ENCODE assay signal across 8 cellular contexts in genomic region chr4:78951862-78952472, GRCh38. TPM values are rescaled to one million over a fixed set of nuclear protein-coding genes. Genes with fewer than 3 reads are reported as not detected.
DNase-seq lines count a peak whose midpoint lies in the region; ATAC-seq and TF ChIP-seq lines count a peak whose summit lies in the region.

No MANE protein-coding gene starts in this region.

- DNase-seq in AG09319 (ENCODE audit: extremely low read depth, low read depth) (peak; percentile 10), NCI-H146 treated with DMSO at 0.1 percent for 48 hours (lab: John Stamatoyannopoulos, UW; ENCODE audit: unreplicated experiment) (peak; percentile 17), fibroblast of peridontal ligament (ENCODE audit: extremely low read depth) (peak; percentile 64), omental fat pad (ENCODE audit: low spot score) (no peak)
- peak; percentile 37 for DNase-seq in activated CD4-positive, alpha-beta T cell treated with anti-CD3 and anti-CD28 coated beads for 48 hours
- no peak for DNase-seq in activated effector memory CD4-positive, alpha-beta T cell treated with Interleukin-2 at 50 U/mL for 16 hours

- peak; percentile 85 for ATAC-seq in HG02759 (IDR thresholded peaks at IDR 0.05; ENCODE audit: unreplicated experiment)
- peak; percentile 71 for ATAC-seq in omental fat pad (ENCODE audit: low FRiP score)

- TF ChIP-seq CTCF in AG09319 (IDR thresholded peaks at IDR 0.05; ENCODE audit: low read depth, low read length) (peak; percentile 68), GM12874 (IDR thresholded peaks at IDR 0.05; ENCODE audit: insufficient read depth, low read depth, low read length) (peak; percentile 43; the same call in 1 of the 2 replicates), omental fat pad (IDR thresholded peaks at IDR 0.05) (no peak)

RNA-seq across cellular contexts. Expression of gene PAQR3, which starts 12.7 kb away (rescaled TPM):
- total RNA-seq in omental fat pad = 10 to 100 TPM in 2 of 4 donors, 1 to 10 TPM in 2; 7.1 to 17.3 (median 9.7) TPM

Comparison
In these comparisons a context has a peak if more than half of its experiments do, and no peak if none do; other contexts are left out.
1. DNase-seq: peak in AG09319 (single experiment), NCI-H146 treated with DMSO at 0.1 percent for 48 hours (single experiment), activated CD4-positive, alpha-beta T cell treated with anti-CD3 and anti-CD28 coated beads for 48 hours (single experiment) and fibroblast of peridontal ligament (single experiment); none in omental fat pad (single experiment) and activated effector memory CD4-positive, alpha-beta T cell treated with Interleukin-2 at 50 U/mL for 16 hours (single experiment).
2. CTCF ChIP-seq: peak in AG09319 (single experiment) and GM12874 (single experiment); none in omental fat pad (0 of 3).